1 cellular context compared by ENCODE assay signal in the genomic region with DNA sequence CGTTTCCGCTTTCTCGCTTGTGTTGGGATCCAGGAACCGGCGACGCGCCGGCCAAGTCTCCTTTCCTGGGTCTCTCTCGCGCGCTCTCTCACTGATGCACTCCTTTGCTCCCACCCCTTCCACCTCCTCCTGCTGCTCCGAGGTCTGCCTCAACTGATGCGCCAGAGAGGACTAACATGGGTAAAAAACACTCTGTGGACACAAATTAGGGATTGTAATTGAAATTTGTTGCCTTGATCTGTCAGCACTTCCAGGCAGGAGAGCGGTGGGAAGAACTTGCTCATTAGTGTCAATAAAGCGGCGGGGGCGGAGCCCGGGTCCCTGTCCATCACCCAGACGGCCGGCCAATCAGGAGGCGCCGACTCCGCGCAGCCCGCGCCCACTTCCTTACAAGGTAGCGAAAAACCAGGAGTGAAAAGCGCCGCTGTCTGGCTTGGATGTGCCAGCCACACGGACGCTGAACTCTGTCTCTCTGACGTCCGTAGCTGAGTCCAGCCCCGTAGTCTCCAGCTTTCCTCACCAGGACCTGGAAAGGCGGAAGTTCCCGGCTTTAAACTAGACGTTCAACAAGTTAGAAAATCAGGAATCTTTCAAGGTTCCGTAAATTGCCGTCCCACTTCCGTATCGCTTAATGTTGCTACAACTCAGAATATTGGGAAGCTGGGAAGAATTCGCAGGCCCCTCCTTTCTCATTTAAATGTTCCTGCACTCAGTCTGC.
TF ChIP-seq lines count a peak whose summit lies in the region.

A gene (minus strand): TSS at position 267 of the 718 bp plus-strand sequence. CDS start 417 bp downstream, outside the sequence.

TF ChIP-seq in K562, 482 proteins besides CTCF, POLR2A, EP300 and RAD21 (continued from another document and continues in another):
- TF ChIP-seq, protein P1, sequence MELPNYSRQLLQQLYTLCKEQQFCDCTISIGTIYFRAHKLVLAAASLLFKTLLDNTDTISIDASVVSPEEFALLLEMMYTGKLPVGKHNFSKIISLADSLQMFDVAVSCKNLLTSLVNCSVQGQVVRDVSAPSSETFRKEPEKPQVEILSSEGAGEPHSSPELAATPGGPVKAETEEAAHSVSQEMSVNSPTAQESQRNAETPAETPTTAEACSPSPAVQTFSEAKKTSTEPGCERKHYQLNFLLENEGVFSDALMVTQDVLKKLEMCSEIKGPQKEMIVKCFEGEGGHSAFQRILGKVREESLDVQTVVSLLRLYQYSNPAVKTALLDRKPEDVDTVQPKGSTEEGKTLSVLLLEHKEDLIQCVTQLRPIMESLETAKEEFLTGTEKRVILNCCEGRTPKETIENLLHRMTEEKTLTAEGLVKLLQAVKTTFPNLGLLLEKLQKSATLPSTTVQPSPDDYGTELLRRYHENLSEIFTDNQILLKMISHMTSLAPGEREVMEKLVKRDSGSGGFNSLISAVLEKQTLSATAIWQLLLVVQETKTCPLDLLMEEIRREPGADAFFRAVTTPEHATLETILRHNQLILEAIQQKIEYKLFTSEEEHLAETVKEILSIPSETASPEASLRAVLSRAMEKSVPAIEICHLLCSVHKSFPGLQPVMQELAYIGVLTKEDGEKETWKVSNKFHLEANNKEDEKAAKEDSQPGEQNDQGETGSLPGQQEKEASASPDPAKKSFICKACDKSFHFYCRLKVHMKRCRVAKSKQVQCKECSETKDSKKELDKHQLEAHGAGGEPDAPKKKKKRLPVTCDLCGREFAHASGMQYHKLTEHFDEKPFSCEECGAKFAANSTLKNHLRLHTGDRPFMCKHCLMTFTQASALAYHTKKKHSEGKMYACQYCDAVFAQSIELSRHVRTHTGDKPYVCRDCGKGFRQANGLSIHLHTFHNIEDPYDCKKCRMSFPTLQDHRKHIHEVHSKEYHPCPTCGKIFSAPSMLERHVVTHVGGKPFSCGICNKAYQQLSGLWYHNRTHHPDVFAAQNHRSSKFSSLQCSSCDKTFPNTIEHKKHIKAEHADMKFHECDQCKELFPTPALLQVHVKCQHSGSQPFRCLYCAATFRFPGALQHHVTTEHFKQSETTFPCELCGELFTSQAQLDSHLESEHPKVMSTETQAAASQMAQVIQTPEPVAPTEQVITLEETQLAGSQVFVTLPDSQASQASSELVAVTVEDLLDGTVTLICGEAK (IDR thresholded peaks at IDR 0.05), result peak; percentile 76
- TF ChIP-seq, protein P1 (CRISPR knock-in tag; IDR thresholded peaks at IDR 0.05), result no peak
- peak; percentile 54; the same call in 1 of the 2 replicates for TF ChIP-seq ZNF24 (IDR thresholded peaks at IDR 0.05)
- peak; percentile 75 for TF ChIP-seq NFYB (IDR thresholded peaks at IDR 0.05; ENCODE audit: extremely low read depth, insufficient read length)
- no peak for TF ChIP-seq SETDB1 (IDR thresholded peaks at IDR 0.05; ENCODE audit: low read length)
- no peak for TF ChIP-seq NR2C2 (CRISPR knock-in tag; IDR thresholded peaks at IDR 0.05)
- peak; percentile 66 for TF ChIP-seq NR2C2 (tag; IDR thresholded peaks at IDR 0.05)
- no peak for TF ChIP-seq SMAD1 (IDR thresholded peaks at IDR 0.05; ENCODE audit: low read depth, low read length, partially characterized antibody)
- no peak for TF ChIP-seq RBM39 (optimal IDR thresholded peaks at IDR 0.05; ENCODE audit: low read depth, low read length)
- peak; percentile 21 for TF ChIP-seq RBM25 (IDR thresholded peaks at IDR 0.05; ENCODE audit: low read depth, low read length, severe bottlenecking)
- no peak for TF ChIP-seq KLF6 (CRISPR knock-in tag; IDR thresholded peaks at IDR 0.05; ENCODE audit: borderline replicate concordance)
- TF ChIP-seq ATF7 (IDR thresholded peaks at IDR 0.05), result peak; percentile 83
- TF ChIP-seq, protein P2, sequence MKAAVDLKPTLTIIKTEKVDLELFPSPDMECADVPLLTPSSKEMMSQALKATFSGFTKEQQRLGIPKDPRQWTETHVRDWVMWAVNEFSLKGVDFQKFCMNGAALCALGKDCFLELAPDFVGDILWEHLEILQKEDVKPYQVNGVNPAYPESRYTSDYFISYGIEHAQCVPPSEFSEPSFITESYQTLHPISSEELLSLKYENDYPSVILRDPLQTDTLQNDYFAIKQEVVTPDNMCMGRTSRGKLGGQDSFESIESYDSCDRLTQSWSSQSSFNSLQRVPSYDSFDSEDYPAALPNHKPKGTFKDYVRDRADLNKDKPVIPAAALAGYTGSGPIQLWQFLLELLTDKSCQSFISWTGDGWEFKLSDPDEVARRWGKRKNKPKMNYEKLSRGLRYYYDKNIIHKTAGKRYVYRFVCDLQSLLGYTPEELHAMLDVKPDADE (conservative IDR thresholded peaks at IDR 0.05; ENCODE audit: control insufficient read depth, low read depth, low read length), result peak; percentile 64; the same call in 1 of the 2 replicates
- TF ChIP-seq, protein P3, sequence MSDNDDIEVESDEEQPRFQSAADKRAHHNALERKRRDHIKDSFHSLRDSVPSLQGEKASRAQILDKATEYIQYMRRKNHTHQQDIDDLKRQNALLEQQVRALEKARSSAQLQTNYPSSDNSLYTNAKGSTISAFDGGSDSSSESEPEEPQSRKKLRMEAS (CRISPR knock-in tag; IDR thresholded peaks at IDR 0.05), result no peak
- TF ChIP-seq RB1 (IDR thresholded peaks at IDR 0.05; ENCODE audit: low read depth), result peak; percentile 24; the same call in 1 of the 2 replicates
- TF ChIP-seq, protein P4, sequence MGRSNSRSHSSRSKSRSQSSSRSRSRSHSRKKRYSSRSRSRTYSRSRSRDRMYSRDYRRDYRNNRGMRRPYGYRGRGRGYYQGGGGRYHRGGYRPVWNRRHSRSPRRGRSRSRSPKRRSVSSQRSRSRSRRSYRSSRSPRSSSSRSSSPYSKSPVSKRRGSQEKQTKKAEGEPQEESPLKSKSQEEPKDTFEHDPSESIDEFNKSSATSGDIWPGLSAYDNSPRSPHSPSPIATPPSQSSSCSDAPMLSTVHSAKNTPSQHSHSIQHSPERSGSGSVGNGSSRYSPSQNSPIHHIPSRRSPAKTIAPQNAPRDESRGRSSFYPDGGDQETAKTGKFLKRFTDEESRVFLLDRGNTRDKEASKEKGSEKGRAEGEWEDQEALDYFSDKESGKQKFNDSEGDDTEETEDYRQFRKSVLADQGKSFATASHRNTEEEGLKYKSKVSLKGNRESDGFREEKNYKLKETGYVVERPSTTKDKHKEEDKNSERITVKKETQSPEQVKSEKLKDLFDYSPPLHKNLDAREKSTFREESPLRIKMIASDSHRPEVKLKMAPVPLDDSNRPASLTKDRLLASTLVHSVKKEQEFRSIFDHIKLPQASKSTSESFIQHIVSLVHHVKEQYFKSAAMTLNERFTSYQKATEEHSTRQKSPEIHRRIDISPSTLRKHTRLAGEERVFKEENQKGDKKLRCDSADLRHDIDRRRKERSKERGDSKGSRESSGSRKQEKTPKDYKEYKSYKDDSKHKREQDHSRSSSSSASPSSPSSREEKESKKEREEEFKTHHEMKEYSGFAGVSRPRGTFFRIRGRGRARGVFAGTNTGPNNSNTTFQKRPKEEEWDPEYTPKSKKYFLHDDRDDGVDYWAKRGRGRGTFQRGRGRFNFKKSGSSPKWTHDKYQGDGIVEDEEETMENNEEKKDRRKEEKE (IDR thresholded peaks at IDR 0.05; ENCODE audit: borderline replicate concordance in 1 of 2, control insufficient read depth in 1 of 2, low read depth in 2 of 2, low read length in 1 of 2), result peak in 1 of 2 experiments; percentile 44; a peak in 1 of 4 replicates
- TF ChIP-seq, protein P5, sequence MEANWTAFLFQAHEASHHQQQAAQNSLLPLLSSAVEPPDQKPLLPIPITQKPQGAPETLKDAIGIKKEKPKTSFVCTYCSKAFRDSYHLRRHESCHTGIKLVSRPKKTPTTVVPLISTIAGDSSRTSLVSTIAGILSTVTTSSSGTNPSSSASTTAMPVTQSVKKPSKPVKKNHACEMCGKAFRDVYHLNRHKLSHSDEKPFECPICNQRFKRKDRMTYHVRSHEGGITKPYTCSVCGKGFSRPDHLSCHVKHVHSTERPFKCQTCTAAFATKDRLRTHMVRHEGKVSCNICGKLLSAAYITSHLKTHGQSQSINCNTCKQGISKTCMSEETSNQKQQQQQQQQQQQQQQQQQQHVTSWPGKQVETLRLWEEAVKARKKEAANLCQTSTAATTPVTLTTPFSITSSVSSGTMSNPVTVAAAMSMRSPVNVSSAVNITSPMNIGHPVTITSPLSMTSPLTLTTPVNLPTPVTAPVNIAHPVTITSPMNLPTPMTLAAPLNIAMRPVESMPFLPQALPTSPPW (CRISPR knock-in tag; IDR thresholded peaks at IDR 0.05), result peak; percentile 45; the same call in 1 of the 2 replicates
- peak; percentile 68; the same call in 1 of the 2 replicates for TF ChIP-seq FOXM1 (IDR thresholded peaks at IDR 0.05; ENCODE audit: low read depth)
- TF ChIP-seq FOXM1 (CRISPR knock-in tag; IDR thresholded peaks at IDR 0.05; ENCODE audit: low read depth), result no peak
- TF ChIP-seq, protein P6, sequence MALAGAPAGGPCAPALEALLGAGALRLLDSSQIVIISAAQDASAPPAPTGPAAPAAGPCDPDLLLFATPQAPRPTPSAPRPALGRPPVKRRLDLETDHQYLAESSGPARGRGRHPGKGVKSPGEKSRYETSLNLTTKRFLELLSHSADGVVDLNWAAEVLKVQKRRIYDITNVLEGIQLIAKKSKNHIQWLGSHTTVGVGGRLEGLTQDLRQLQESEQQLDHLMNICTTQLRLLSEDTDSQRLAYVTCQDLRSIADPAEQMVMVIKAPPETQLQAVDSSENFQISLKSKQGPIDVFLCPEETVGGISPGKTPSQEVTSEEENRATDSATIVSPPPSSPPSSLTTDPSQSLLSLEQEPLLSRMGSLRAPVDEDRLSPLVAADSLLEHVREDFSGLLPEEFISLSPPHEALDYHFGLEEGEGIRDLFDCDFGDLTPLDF (CRISPR knock-in tag; IDR thresholded peaks at IDR 0.05), result no peak
- TF ChIP-seq, protein P7, sequence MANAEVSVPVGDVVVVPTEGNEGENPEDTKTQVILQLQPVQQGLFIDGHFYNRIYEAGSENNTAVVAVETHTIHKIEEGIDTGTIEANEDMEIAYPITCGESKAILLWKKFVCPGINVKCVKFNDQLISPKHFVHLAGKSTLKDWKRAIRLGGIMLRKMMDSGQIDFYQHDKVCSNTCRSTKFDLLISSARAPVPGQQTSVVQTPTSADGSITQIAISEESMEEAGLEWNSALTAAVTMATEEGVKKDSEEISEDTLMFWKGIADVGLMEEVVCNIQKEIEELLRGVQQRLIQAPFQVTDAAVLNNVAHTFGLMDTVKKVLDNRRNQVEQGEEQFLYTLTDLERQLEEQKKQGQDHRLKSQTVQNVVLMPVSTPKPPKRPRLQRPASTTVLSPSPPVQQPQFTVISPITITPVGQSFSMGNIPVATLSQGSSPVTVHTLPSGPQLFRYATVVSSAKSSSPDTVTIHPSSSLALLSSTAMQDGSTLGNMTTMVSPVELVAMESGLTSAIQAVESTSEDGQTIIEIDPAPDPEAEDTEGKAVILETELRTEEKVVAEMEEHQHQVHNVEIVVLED (CRISPR knock-in tag; IDR thresholded peaks at IDR 0.05), result peak; percentile 40; the same call in 1 of the 2 replicates
- TF ChIP-seq, protein P8, sequence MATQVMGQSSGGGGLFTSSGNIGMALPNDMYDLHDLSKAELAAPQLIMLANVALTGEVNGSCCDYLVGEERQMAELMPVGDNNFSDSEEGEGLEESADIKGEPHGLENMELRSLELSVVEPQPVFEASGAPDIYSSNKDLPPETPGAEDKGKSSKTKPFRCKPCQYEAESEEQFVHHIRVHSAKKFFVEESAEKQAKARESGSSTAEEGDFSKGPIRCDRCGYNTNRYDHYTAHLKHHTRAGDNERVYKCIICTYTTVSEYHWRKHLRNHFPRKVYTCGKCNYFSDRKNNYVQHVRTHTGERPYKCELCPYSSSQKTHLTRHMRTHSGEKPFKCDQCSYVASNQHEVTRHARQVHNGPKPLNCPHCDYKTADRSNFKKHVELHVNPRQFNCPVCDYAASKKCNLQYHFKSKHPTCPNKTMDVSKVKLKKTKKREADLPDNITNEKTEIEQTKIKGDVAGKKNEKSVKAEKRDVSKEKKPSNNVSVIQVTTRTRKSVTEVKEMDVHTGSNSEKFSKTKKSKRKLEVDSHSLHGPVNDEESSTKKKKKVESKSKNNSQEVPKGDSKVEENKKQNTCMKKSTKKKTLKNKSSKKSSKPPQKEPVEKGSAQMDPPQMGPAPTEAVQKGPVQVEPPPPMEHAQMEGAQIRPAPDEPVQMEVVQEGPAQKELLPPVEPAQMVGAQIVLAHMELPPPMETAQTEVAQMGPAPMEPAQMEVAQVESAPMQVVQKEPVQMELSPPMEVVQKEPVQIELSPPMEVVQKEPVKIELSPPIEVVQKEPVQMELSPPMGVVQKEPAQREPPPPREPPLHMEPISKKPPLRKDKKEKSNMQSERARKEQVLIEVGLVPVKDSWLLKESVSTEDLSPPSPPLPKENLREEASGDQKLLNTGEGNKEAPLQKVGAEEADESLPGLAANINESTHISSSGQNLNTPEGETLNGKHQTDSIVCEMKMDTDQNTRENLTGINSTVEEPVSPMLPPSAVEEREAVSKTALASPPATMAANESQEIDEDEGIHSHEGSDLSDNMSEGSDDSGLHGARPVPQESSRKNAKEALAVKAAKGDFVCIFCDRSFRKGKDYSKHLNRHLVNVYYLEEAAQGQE (CRISPR knock-in tag; IDR thresholded peaks at IDR 0.05; ENCODE audit: low read depth), result no peak
